Comparison of ENCODE assay signal across 15 cellular contexts in the genomic region with DNA sequence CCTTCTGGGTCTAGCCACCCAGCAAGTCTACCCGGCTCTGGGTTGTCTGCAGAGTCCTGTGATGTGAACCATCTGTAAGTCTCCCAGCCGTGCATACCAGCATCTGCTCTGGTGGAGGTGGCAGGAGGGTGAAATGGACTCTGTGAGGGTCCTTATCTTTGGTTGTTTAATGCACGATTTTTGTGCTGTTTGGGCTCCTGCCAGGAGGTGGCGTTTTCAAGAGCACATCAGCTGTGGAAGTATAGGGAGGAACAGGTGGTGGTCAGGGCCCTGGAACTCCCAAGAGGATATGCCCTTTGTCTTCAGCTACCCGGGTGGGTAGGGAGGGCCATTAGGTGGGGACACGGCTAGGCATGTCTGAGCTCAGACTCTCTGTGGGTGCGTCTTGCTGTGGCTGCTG.
DNase-seq lines count a peak whose midpoint lies in the region; ATAC-seq and TF ChIP-seq lines count a peak whose summit lies in the region.
"Had no signal": no experiment of that assay in that cellular context is flagged by ENCODE, and none has a peak within 500 bp of the region (broad histone marks: within the 10 kb centered on the region; RNA-seq: fewer than 3 reads in every experiment).

No MANE protein-coding gene starts in this region.

- no peaks in the 10 kb centered on the region for H3K79me2 ChIP-seq in SK-N-SH (ENCODE audit: insufficient read depth)

- H3K36me3 ChIP-seq in SK-N-SH (replicated peaks in 1 of 2; ENCODE audit: control insufficient read depth in 1 of 2, insufficient read depth in 2 of 2, low read length in 1 of 2): no peaks in the 10 kb centered on the region
- H3K36me3 ChIP-seq in NT2/D1 (ENCODE audit: insufficient read depth, insufficient read length, low read length): no peaks in the 10 kb centered on the region
- H3K36me3 ChIP-seq in endodermal cell (ENCODE audit: control insufficient read depth, insufficient read depth, low read length): no peaks in the 10 kb centered on the region
- H3K36me3 ChIP-seq: suprapubic skin had no signal

- no peak for TF ChIP-seq EP300 in SK-N-SH (IDR thresholded peaks at IDR 0.05; ENCODE audit: borderline replicate concordance in 1 of 2, low read depth in 1 of 2, low read length in 1 of 2)

- WGBS in SK-N-SH (ENCODE audit: low lambda C conversion rate): 38% methylated on average over 6 of the region's 7 CpGs
- 77 to 100% methylated on average over 1 to 7 of the region's 7 CpGs for WGBS in endodermal cell (ENCODE audit: insufficient coverage in 1 of 2, insufficient read length in 1 of 2), 2 experiments

- H3K9ac ChIP-seq in SK-N-SH (no peak overlapping the region), NT2/D1 (ENCODE audit: insufficient read length, low read depth) (no peak overlapping the region), endodermal cell (ENCODE audit: extremely low read depth, low read length, poor library complexity, severe bottlenecking) (no peak overlapping the region)

- peak; percentile 20 for DNase-seq in SK-N-SH
- peak; percentile 25 for DNase-seq in NT2/D1 (ENCODE audit: low read depth, low spot score)
- DNase-seq in endodermal cell: peak; percentile 86
- no peak for DNase-seq in type B pancreatic cell (ENCODE audit: extremely low spot score, unreplicated experiment)
- DNase-seq in activated CD8-positive, alpha-beta memory T cell treated with anti-CD3 and anti-CD28 coated beads, Interleukin-2, amount 50 U/mL, for 4 hours: no peak
- no peak for DNase-seq in DMS153 treated with DMSO at 0.1 percent for 48 hours (lab: John Stamatoyannopoulos, UW; ENCODE audit: unreplicated experiment)
- DNase-seq in NCI-H2196 (lab: John Stamatoyannopoulos, UW; ENCODE audit: unreplicated experiment): no peak
- DNase-seq: activated naive CD4-positive, alpha-beta T cell; body of pancreas; DMS153; effector CD8-positive, alpha-beta T cell; foreskin fibroblast; kidney had no signal

- H3K27ac Mint-ChIP-seq in endodermal cell (no peak overlapping the region), type B pancreatic cell (no peak overlapping the region)

- no peaks in the 10 kb centered on the region for H3K27me3 ChIP-seq in SK-N-SH (ENCODE audit: insufficient read depth)
- H3K27me3 ChIP-seq in NT2/D1 (ENCODE audit: insufficient read depth, insufficient read length): no peaks in the 10 kb centered on the region
- H3K27me3 ChIP-seq in endodermal cell (ENCODE audit: control insufficient read depth, insufficient read depth, low read length, poor library complexity, severe bottlenecking): no peaks in the 10 kb centered on the region
- H3K27me3 ChIP-seq: body of pancreas, suprapubic skin had no signal

- H3K9me3 ChIP-seq in SK-N-SH (no peaks in the 10 kb centered on the region), NT2/D1 (ENCODE audit: insufficient read depth, low read length) (no peaks in the 10 kb centered on the region), endodermal cell (ENCODE audit: control insufficient read depth, low read length) (no peaks in the 10 kb centered on the region)
- H3K9me3 ChIP-seq: suprapubic skin had no signal

- H2AFZ ChIP-seq in SK-N-SH (ENCODE audit: low read depth): no peak overlapping the region

- no peak overlapping the region for H3K4me2 ChIP-seq in SK-N-SH

- peak; percentile 22; the same call in 1 of the 2 replicates for TF ChIP-seq CTCF in SK-N-SH (IDR thresholded peaks at IDR 0.05)
- TF ChIP-seq CTCF in endodermal cell (conservative IDR thresholded peaks at IDR 0.05): peak; percentile 69
- peak; percentile 53 for TF ChIP-seq CTCF in type B pancreatic cell (conservative IDR thresholded peaks at IDR 0.05)

- POLR2A ChIA-PET in SK-N-SH (lab: Yijun Ruan, JAX): no interaction called here

- no peak for TF ChIP-seq RAD21 in SK-N-SH (IDR thresholded peaks at IDR 0.05; ENCODE audit: low read length)

- CTCF ChIA-PET in SK-N-SH (lab: Yijun Ruan, JAX): interaction anchor here (1.1 to 1.2 kb wide), 3 partner anchors 11 to 1273 kb away, joined by 3 to 4 read pairs (median 3); no protein-coding TSS in a partner anchor

- H3K9me3 Mint-ChIP-seq in endodermal cell (peaks cover 11% of the 10 kb centered on the region), type B pancreatic cell (peaks cover 17% of the 10 kb centered on the region)

- H3K27me3 Mint-ChIP-seq in endodermal cell (ENCODE audit: insufficient read depth): no peaks in the 10 kb centered on the region
- no peaks in the 10 kb centered on the region for H3K27me3 Mint-ChIP-seq in type B pancreatic cell

- H3K9me2 ChIP-seq in SK-N-SH: no peaks in the 10 kb centered on the region

- H3F3A ChIP-seq in SK-N-SH (replicated peaks; ENCODE audit: insufficient read depth): no peaks in the 10 kb centered on the region

- H3K4me1 Mint-ChIP-seq in endodermal cell (peaks cover 18% of the 10 kb centered on the region), type B pancreatic cell (ENCODE audit: unreplicated experiment) (peaks cover 15% of the 10 kb centered on the region)

- H4K20me1 ChIP-seq in SK-N-SH (ENCODE audit: insufficient read depth): no peaks in the 10 kb centered on the region

- no peak overlapping the region for H3K27ac ChIP-seq in SK-N-SH (ENCODE audit: low read depth in 2 of 2, low read length in 1 of 2)
- H3K27ac ChIP-seq in endodermal cell (ENCODE audit: low read depth, low read length): no peak overlapping the region
- H3K27ac ChIP-seq: body of pancreas, suprapubic skin had no signal

- H3K4me1 ChIP-seq in SK-N-SH (ENCODE audit: control insufficient read depth in 1 of 2, insufficient read depth in 2 of 2, low read depth in 1 of 2, low read length in 1 of 2) (no peaks in the 10 kb centered on the region), NT2/D1 (ENCODE audit: insufficient read depth, insufficient read length) (no peaks in the 10 kb centered on the region), endodermal cell (ENCODE audit: control insufficient read depth, insufficient read depth, low read length) (no peaks in the 10 kb centered on the region)
- H3K4me1 ChIP-seq: body of pancreas, suprapubic skin had no signal

- H3K4me3 Mint-ChIP-seq in endodermal cell: no peak overlapping the region
- H3K4me3 Mint-ChIP-seq in type B pancreatic cell: no peak overlapping the region

- H3K36me3 Mint-ChIP-seq in endodermal cell (ENCODE audit: low read depth) (no peaks in the 10 kb centered on the region), type B pancreatic cell (no peaks in the 10 kb centered on the region)

- ATAC-seq in SK-N-SH treated with all-trans-retinoic acid at 6 μM for 48 hours: no peak
- ATAC-seq: body of pancreas had no signal

- H3K4me3 ChIP-seq in SK-N-SH (ENCODE audit: low read depth in 2 of 2, low read length in 1 of 2): no peak overlapping the region
- no peak overlapping the region for H3K4me3 ChIP-seq in NT2/D1 (ENCODE audit: insufficient read length, low read depth)
- no peak overlapping the region for H3K4me3 ChIP-seq in endodermal cell (ENCODE audit: low read length)
- H3K4me3 ChIP-seq: body of pancreas, suprapubic skin had no signal

TF ChIP-seq in SK-N-SH, 30 proteins besides CTCF, POLR2A, EP300 and RAD21:
- TF ChIP-seq USF1 (IDR thresholded peaks at IDR 0.05; ENCODE audit: borderline replicate concordance, low read depth): no peak
- TF ChIP-seq SMC3 (IDR thresholded peaks at IDR 0.05; ENCODE audit: low read depth, low read length): peak; percentile 19; the same call in 1 of the 2 replicates

TF ChIP-seq in SK-N-SH treated with all-trans-retinoic acid at 6 μM for 48 hours, 23 proteins besides CTCF, POLR2A, EP300 and RAD21:
- TF ChIP-seq BACH2 (CRISPR knock-in tag; IDR thresholded peaks at IDR 0.05; ENCODE audit: borderline replicate concordance): no peak

Comparison
In these comparisons a context has a peak if more than half of its experiments do, and no peak if none do; other contexts are left out.
1. DNase-seq: peak in SK-N-SH (single experiment), NT2/D1 (single experiment) and endodermal cell (single experiment); none in type B pancreatic cell (single experiment), activated CD8-positive, alpha-beta memory T cell treated with anti-CD3 and anti-CD28 coated beads, Interleukin-2, amount 50 U/mL, for 4 hours (single experiment), DMS153 treated with DMSO at 0.1 percent for 48 hours (single experiment) and NCI-H2196 (single experiment).
2. Peak in every context shown above with its lines, with median percentiles within 50 percentile points of each other: CTCF ChIP-seq.